8 cellular contexts compared by ENCODE assay signal in the genomic region with DNA sequence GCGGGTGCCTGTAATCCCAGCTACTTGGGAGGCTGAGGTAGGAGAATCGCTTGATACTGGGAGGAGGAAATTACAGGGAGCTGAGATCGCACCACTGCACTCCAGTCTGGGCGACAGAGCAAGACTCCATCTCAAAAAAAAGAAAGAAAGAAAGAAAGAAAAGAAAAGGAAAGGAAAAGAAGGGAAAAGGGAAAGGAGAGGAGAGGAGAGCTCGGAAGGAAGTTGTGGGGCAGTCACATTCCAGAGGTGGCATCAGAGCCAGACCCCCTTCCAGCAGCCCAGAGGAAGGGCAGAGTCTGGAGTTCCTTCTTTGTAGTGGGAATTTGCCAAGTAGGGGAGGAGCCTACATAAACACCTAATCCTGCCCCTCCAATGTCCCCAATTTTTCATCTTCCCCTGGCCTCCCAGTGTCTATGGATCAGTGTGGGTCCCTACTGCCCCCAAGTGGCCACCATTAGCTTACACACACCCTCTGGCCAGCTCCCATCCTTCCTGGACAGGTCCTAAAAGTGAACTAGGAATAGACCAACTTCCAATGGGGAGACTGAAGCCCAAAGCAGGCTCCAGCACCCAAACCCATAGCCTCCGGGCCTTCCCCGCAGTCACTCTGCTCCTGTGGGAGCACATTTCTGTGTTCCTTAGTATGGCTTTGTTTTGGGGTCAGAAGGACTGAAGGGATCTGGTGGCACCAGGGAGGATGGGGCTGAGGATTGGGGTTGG.
A peak's percentile ranks its signal among the peaks of the same experiment; 100 is the strongest.
DNase-seq lines count a peak whose midpoint lies in the region; ATAC-seq lines count a peak whose summit lies in the region.

No MANE protein-coding gene starts in this region.

- ATAC-seq in GM18858 (IDR thresholded peaks at IDR 0.05; ENCODE audit: unreplicated experiment), result no peak

- DNase-seq in ELF-1 (ENCODE audit: low read depth, low spot score) (peak; percentile 83), HPDE6-E6E7 (ENCODE audit: extremely low spot score) (peak; percentile 64), NOMO-1 treated with dmso at 0.1 percent for 144 hours (lab: John Stamatoyannopoulos, UW; ENCODE audit: unreplicated experiment) (peak; percentile 63), astrocyte of the hippocampus (ENCODE audit: low read depth, low spot score) (peak; percentile 77), hypothalamus (lab: John Stamatoyannopoulos, UW) (peak in 34 of 51 donors; percentile 5 to 68 (median 24)), smooth muscle cell of the brain vasculature (ENCODE audit: low read depth, low spot score) (peak; percentile 29), NCI-H1048 (lab: John Stamatoyannopoulos, UW) (no peak)
